In the genomic region with DNA sequence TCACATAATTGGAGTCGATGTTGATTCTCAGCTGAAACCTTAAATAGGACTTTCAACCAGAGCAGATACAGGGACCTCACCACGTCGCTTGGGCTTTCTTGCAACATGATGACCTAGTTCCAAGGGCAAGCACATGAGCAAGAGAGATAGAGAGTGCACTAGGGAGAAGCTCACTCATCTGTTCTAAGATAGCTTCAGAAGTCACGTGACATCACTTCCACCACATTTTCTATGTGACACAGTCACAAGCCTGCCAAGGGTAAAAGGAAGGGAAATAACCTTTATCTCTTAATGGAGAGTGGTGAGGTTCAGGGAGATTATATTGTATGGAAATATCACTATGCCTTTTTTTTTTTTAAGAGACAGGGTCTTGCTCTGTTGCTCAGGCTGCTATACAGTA, we compare ENCODE assay signal across 27 cellular contexts.
"Had no signal": no experiment of that assay in that cellular context is flagged by ENCODE, and none has a peak within 500 bp of the region (broad histone marks: within the 10 kb centered on the region; RNA-seq: fewer than 3 reads in every experiment).

No MANE protein-coding gene starts in this region.

- H3K4me1 ChIP-seq: breast epithelium, Peyer's patch, SJSA1 had no signal

- H3K4me3 ChIP-seq: breast epithelium, Peyer's patch, SJSA1 had no signal

- H3K36me3 ChIP-seq: breast epithelium, Peyer's patch, SJSA1 had no signal

- DNase-seq: activated CD4-positive, alpha-beta T cell treated with anti-CD3 and anti-CD28 coated beads for 48 hours; activated CD4-positive, alpha-beta T cell treated with anti-CD3 and anti-CD28 coated beads, Interleukin-2, amount 50 U/mL, for 4 hours; activated CD4-positive, CD25-positive, alpha-beta regulatory T cell treated with anti-CD3 and anti-CD28 coated beads, Interleukin-2, amount 50 U/mL, for 72 hours; activated CD8-positive, alpha-beta memory T cell treated with anti-CD3 and anti-CD28 coated beads, Interleukin-2, amount 50 U/mL, for 48 hours; activated CD8-positive, alpha-beta T cell treated with anti-CD3 and anti-CD28 coated beads, Interleukin-2, amount 10 ng/mL, durations not matched to agents 7 days and 5 days; activated effector memory CD4-positive, alpha-beta T cell treated with Interleukin-2 at 50 U/mL for 16 hours; activated naive CD4-positive, alpha-beta T cell; activated T-cell treated with anti-CD3 and anti-CD28 coated beads, Interleukin-2, amount 50 U/mL, for 24 hours; aorta; central memory CD4-positive, alpha-beta T cell; Karpas-422; MM.1S; NCI-H1092 treated with DMSO at 0.1 percent for 48 hours; NCI-H1417 treated with DMSO at 0.1 percent for 48 hours; NCI-H1694; NCI-H2029 treated with DMSO at 0.1 percent for 48 hours; NCI-H345; NCI-H510A; NCI-H526 treated with DMSO at 0.1 percent for 48 hours; NCI-H82; Peyer's patch; SHP77; T-cell; T-helper 2 cell; T1000 had no signal

- H3K27me3 ChIP-seq: breast epithelium, Peyer's patch, SJSA1 had no signal

- H3K27ac ChIP-seq: breast epithelium, Peyer's patch, SJSA1 had no signal

- H3K9me3 ChIP-seq: breast epithelium, Peyer's patch, SJSA1 had no signal
